Comparison of ENCODE assay signal across 14 cellular contexts in the genomic region with DNA sequence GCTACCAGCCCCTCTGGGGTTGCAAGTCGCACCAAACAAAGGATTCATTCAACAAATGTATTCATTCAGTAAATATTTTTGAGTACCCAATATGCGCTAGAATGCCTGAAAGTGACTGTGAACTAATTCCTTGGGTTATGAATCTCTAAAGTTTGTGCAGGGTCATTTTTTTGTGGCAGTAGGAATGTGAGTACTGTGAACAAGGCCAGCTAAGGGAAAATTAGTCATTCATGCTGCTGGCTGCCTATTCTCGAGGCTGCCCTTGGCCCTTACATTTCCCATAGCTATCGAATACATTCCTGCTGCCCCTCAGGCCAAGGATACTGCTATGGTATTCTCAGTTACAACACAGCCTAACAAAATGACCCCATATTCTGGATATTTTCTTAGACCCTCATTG.
A peak's percentile ranks its signal among the peaks of the same experiment; 100 is the strongest.
DNase-seq lines count a peak whose midpoint lies in the region; ATAC-seq lines count a peak whose summit lies in the region.
"Had no signal": no experiment of that assay in that cellular context is flagged by ENCODE, and none has a peak within 500 bp of the region (broad histone marks: within the 10 kb centered on the region; RNA-seq: fewer than 3 reads in every experiment).

No MANE protein-coding gene starts in this region.

- no peak overlapping the region for H3K23ac ChIP-seq in mesenchymal stem cell (ENCODE audit: low read length in 2 of 2)

- no peaks in the 10 kb centered on the region for H3K36me3 Mint-ChIP-seq in activated CD4-positive, alpha-beta T cell treated with anti-CD3 and anti-CD28 coated beads, Interleukin-2, amount 10 ng/mL, durations not matched to agents 24 days and 14 days (ENCODE audit: low read depth)
- H3K36me3 Mint-ChIP-seq: T-cell had no signal

- no peak overlapping the region for H4K8ac ChIP-seq in mesenchymal stem cell (ENCODE audit: low read length)

- no peaks in the 10 kb centered on the region for H3K4me1 Mint-ChIP-seq in activated CD4-positive, alpha-beta T cell treated with anti-CD3 and anti-CD28 coated beads, Interleukin-2, amount 10 ng/mL, durations not matched to agents 24 days and 14 days
- H3K4me1 Mint-ChIP-seq: activated CD4-positive, alpha-beta T cell treated with anti-CD3 and anti-CD28 coated beads for 36 hours; T-cell had no signal

- ATAC-seq in Right ventricle myocardium inferior, result peak; percentile 6
- no peak for ATAC-seq in GM18519 (IDR thresholded peaks at IDR 0.05; ENCODE audit: low FRiP score, unreplicated experiment)
- ATAC-seq in GM21447 (IDR thresholded peaks at IDR 0.05; ENCODE audit: unreplicated experiment), result no peak
- ATAC-seq: activated CD4-positive, alpha-beta T cell treated with anti-CD3 and anti-CD28 coated beads for 36 hours; T-cell had no signal

- WGBS in mesenchymal stem cell, result 31% methylated on average over 3 of the region's 4 CpGs

- no peak overlapping the region for H4K91ac ChIP-seq in mesenchymal stem cell (ENCODE audit: low read length)

- H3K27ac Mint-ChIP-seq in activated CD4-positive, alpha-beta T cell treated with anti-CD3 and anti-CD28 coated beads, Interleukin-2, amount 10 ng/mL, durations not matched to agents 24 days and 14 days, result no peak overlapping the region
- H3K27ac Mint-ChIP-seq: activated CD4-positive, alpha-beta T cell treated with anti-CD3 and anti-CD28 coated beads for 36 hours; activated T-helper 1 cell treated with anti-CD3 and anti-CD28 coated beads, Interleukin-12 subunit alpha, Interleukin-12 subunit beta, Interleukin-2, Interleukin-4 antibody, amounts not matched to agents 30 ng/mL and 10 ng/mL and 1 ng/mL, durations not matched to agents 14 hours and 24 hours and 36 hours; T-cell had no signal

- no peaks in the 10 kb centered on the region for H3K9me3 Mint-ChIP-seq in activated CD4-positive, alpha-beta T cell treated with anti-CD3 and anti-CD28 coated beads, Interleukin-2, amount 10 ng/mL, durations not matched to agents 24 days and 14 days

- H2BK15ac ChIP-seq in mesenchymal stem cell (ENCODE audit: low read depth, poor library complexity, severe bottlenecking), result no peak overlapping the region

- no peak overlapping the region for H2BK12ac ChIP-seq in mesenchymal stem cell (ENCODE audit: low read length in 2 of 2)

- no peak overlapping the region for H3K4me2 ChIP-seq in mesenchymal stem cell (ENCODE audit: low read length, poor library complexity, severe bottlenecking)

- H2AK5ac ChIP-seq in mesenchymal stem cell (ENCODE audit: low read length, severe bottlenecking), result no peak overlapping the region

- intact Hi-C loops in Right ventricle myocardium inferior (cut with DNase I), result no loop called here
- intact Hi-C loops in cardiac septum (cut with DNase I), result no loop called here
- intact Hi-C loops in activated CD4-positive, alpha-beta T cell treated with anti-CD3 and anti-CD28 coated beads, Interleukin-2, amount 10 ng/mL, durations not matched to agents 24 days and 14 days (cut with micrococcal nuclease), result no loop called here

- H3K36me3 ChIP-seq in mesenchymal stem cell (ENCODE audit: control insufficient read depth in 1 of 2, insufficient read depth in 2 of 2, low read depth in 1 of 2, low read length in 2 of 2), result no peaks in the 10 kb centered on the region
- H3K36me3 ChIP-seq: cardiac muscle cell had no signal

- H3K9me3 ChIP-seq in mesenchymal stem cell (ENCODE audit: control insufficient read depth, low read length), result no peaks in the 10 kb centered on the region
- H3K9me3 ChIP-seq: testis had no signal

- H3K4me3 ChIP-seq in mesenchymal stem cell (ENCODE audit: insufficient read depth in 1 of 2, low read depth in 1 of 2, low read length in 2 of 2), result no peak overlapping the region
- H3K4me3 ChIP-seq: cardiac muscle cell, testis had no signal

- no peak overlapping the region for H3K18ac ChIP-seq in mesenchymal stem cell (ENCODE audit: low read depth in 1 of 2, low read length in 2 of 2)

- no peak overlapping the region for H3K9ac ChIP-seq in mesenchymal stem cell (ENCODE audit: low read length)

- no peak overlapping the region for H2BK120ac ChIP-seq in mesenchymal stem cell (ENCODE audit: low read depth, low read length)

- no peaks in the 10 kb centered on the region for H3K27me3 Mint-ChIP-seq in activated CD4-positive, alpha-beta T cell treated with anti-CD3 and anti-CD28 coated beads, Interleukin-2, amount 10 ng/mL, durations not matched to agents 24 days and 14 days
- H3K27me3 Mint-ChIP-seq: activated CD4-positive, alpha-beta T cell treated with anti-CD3 and anti-CD28 coated beads for 36 hours; T-cell had no signal

- peaks cover 4% of the 10 kb centered on the region for H3K4me1 ChIP-seq in mesenchymal stem cell (ENCODE audit: control insufficient read depth, insufficient read depth, low read depth, low read length)

- H2AFZ ChIP-seq in mesenchymal stem cell (ENCODE audit: low read depth, low read length), result no peak overlapping the region

- H3K79me1 ChIP-seq in mesenchymal stem cell (replicated peaks; ENCODE audit: low read length, poor library complexity, severe bottlenecking), result no peaks in the 10 kb centered on the region

- no peaks in the 10 kb centered on the region for H3K27me3 ChIP-seq in mesenchymal stem cell (ENCODE audit: control insufficient read depth in 1 of 2, insufficient read depth in 1 of 2, low read length in 2 of 2)
- H3K27me3 ChIP-seq: cardiac muscle cell, testis had no signal

- peak overlapping the region; percentile 67 for H3K27ac ChIP-seq in mesenchymal stem cell (ENCODE audit: low read length, poor library complexity, severe bottlenecking)
- H3K27ac ChIP-seq: testis had no signal

- no peak for DNase-seq in Right ventricle myocardium inferior (ENCODE audit: missing footprints)
- DNase-seq in cardiac septum (ENCODE audit: low spot score), result no peak
- peak; percentile 71 for DNase-seq in fibroblast of gingiva (ENCODE audit: low read depth)
- DNase-seq in mesenchymal stem cell, result peak; percentile 76
- no peak for DNase-seq in activated CD4-positive, alpha-beta T cell treated with anti-CD3 and anti-CD28 coated beads, Interleukin-2, amount 10 ng/mL, durations not matched to agents 24 days and 14 days
- DNase-seq in COLO668 (lab: John Stamatoyannopoulos, UW; ENCODE audit: unreplicated experiment), result no peak
- DNase-seq: activated CD4-positive, alpha-beta T cell treated with anti-CD3 and anti-CD28 coated beads for 36 hours; NCI-H2171 treated with DMSO at 0.1 percent for 48 hours; T-cell; testis had no signal

- H3K4ac ChIP-seq in mesenchymal stem cell (ENCODE audit: low read depth in 1 of 2, low read length in 2 of 2), result no peak overlapping the region

- H3K4me3 Mint-ChIP-seq in activated CD4-positive, alpha-beta T cell treated with anti-CD3 and anti-CD28 coated beads, Interleukin-2, amount 10 ng/mL, durations not matched to agents 24 days and 14 days, result no peak overlapping the region
- H3K4me3 Mint-ChIP-seq: activated CD4-positive, alpha-beta T cell treated with anti-CD3 and anti-CD28 coated beads for 36 hours; activated T-helper 1 cell treated with anti-CD3 and anti-CD28 coated beads, Interleukin-12 subunit alpha, Interleukin-12 subunit beta, Interleukin-2, Interleukin-4 antibody, amounts not matched to agents 30 ng/mL and 10 ng/mL and 1 ng/mL, durations not matched to agents 14 hours and 24 hours and 36 hours; T-cell had no signal

- H2BK5ac ChIP-seq in mesenchymal stem cell (ENCODE audit: low read depth, low read length, poor library complexity, severe bottlenecking), result no peak overlapping the region

- H3K14ac ChIP-seq in mesenchymal stem cell (ENCODE audit: low read length in 2 of 2), result no peak overlapping the region

Comparison
In these comparisons a context has a peak if more than half of its experiments do, and no peak if none do; other contexts are left out.
1. DNase-seq: peak in fibroblast of gingiva (single experiment) and mesenchymal stem cell (single experiment); none in Right ventricle myocardium inferior (single experiment), cardiac septum (single experiment), activated CD4-positive, alpha-beta T cell treated with anti-CD3 and anti-CD28 coated beads, Interleukin-2, amount 10 ng/mL, durations not matched to agents 24 days and 14 days (single experiment) and COLO668 (single experiment).